ENCODE assay signal across 23 cellular contexts in genomic region chr4:11843340-11843739, GRCh38.
"Had no signal": no experiment of that assay in that cellular context is flagged by ENCODE, and none has a peak within 500 bp of the region (broad histone marks: within the 10 kb centered on the region; RNA-seq: fewer than 3 reads in every experiment).

No MANE protein-coding gene starts in this region.

- H3K36me3 Mint-ChIP-seq: activated naive CD4-positive, alpha-beta T cell treated with anti-CD3 and anti-CD28 coated beads, Interleukin-2, amount 10 ng/mL, durations not matched to agents 7 days and 5 days; memory B cell; stimulated activated effector memory CD8-positive, alpha-beta T cell treated with anti-CD3 and anti-CD28 coated beads, Interleukin-12 subunit alpha, Interleukin-12 subunit beta, amount 100 ng/mL, for 72 hours had no signal

- H3K4me3 Mint-ChIP-seq: activated CD4-positive, alpha-beta memory T cell treated with anti-CD3 and anti-CD28 coated beads, Interleukin-2, amount 10 ng/mL, durations not matched to agents 7 days and 5 days; activated CD4-positive, alpha-beta T cell treated with anti-CD3 and anti-CD28 coated beads, Interleukin-2, amount 10 ng/mL, durations not matched to agents 24 days and 14 days; activated naive CD4-positive, alpha-beta T cell treated with anti-CD3 and anti-CD28 coated beads, Interleukin-2, amount 10 ng/mL, durations not matched to agents 7 days and 5 days; activated T-cell treated with anti-CD3 and anti-CD28 coated beads, Interleukin-2, amount 50 U/mL, for 72 hours; memory B cell; nephron; stimulated activated effector memory CD8-positive, alpha-beta T cell treated with anti-CD3 and anti-CD28 coated beads, Interleukin-12 subunit alpha, Interleukin-12 subunit beta, amount 100 ng/mL, for 72 hours had no signal

- ATAC-seq: activated CD4-positive, CD25-positive, alpha-beta regulatory T cell treated with anti-CD3 and anti-CD28 coated beads, Interleukin-2, amount 50 U/mL, for 24 hours; activated T-cell treated with anti-CD3 and anti-CD28 coated beads, Interleukin-2, amount 50 U/mL, for 72 hours; pancreas; right lobe of liver; stimulated activated effector memory CD8-positive, alpha-beta T cell treated with anti-CD3 and anti-CD28 coated beads, Interleukin-12 subunit alpha, Interleukin-12 subunit beta, amount 100 ng/mL, for 72 hours had no signal

- H3K36me3 ChIP-seq: colonic mucosa, pancreas, right lobe of liver, transverse colon had no signal

- FAIRE-seq: bronchial epithelial cell, keratinocyte, urothelium cell line had no signal

- H3K9me3 ChIP-seq: colonic mucosa, pancreas, right lobe of liver, transverse colon had no signal

- H3K27ac ChIP-seq: colonic mucosa, dorsolateral prefrontal cortex, epithelial cell of prostate, pancreas, right lobe of liver, skin epidermis, VCaP had no signal

- H3K27me3 Mint-ChIP-seq: activated CD4-positive, alpha-beta memory T cell treated with anti-CD3 and anti-CD28 coated beads, Interleukin-2, amount 10 ng/mL, durations not matched to agents 7 days and 5 days; activated CD4-positive, alpha-beta T cell treated with anti-CD3 and anti-CD28 coated beads, Interleukin-2, amount 10 ng/mL, durations not matched to agents 24 days and 14 days; activated naive CD4-positive, alpha-beta T cell treated with anti-CD3 and anti-CD28 coated beads, Interleukin-2, amount 10 ng/mL, durations not matched to agents 7 days and 5 days had no signal

- H3K4me1 ChIP-seq: colonic mucosa, pancreas, right lobe of liver had no signal

- DNase-seq: activated CD4-positive, alpha-beta memory T cell treated with anti-CD3 and anti-CD28 coated beads, Interleukin-2, amount 10 ng/mL, durations not matched to agents 7 days and 5 days; activated CD4-positive, alpha-beta T cell treated with anti-CD3 and anti-CD28 coated beads, Interleukin-2, amount 10 ng/mL, durations not matched to agents 24 days and 14 days; activated effector memory CD4-positive, alpha-beta T cell treated with Interleukin-2 at 50 U/mL for 16 hours; activated naive CD4-positive, alpha-beta T cell treated with anti-CD3 and anti-CD28 coated beads, Interleukin-2, amount 10 ng/mL, durations not matched to agents 7 days and 5 days; activated T-cell treated with anti-CD3 and anti-CD28 coated beads, Interleukin-2, amount 50 U/mL, for 72 hours; amygdala; colonic mucosa; dorsolateral prefrontal cortex; left colon; pancreas; right lobe of liver; stimulated activated CD4-positive, alpha-beta T cell treated with anti-CD3 and anti-CD28 coated beads, Interleukin-1b, Interleukin-23, amount 100 ng/mL, for 48 hours; transverse colon had no signal

- H3K4me1 Mint-ChIP-seq: activated CD4-positive, alpha-beta memory T cell treated with anti-CD3 and anti-CD28 coated beads, Interleukin-2, amount 10 ng/mL, durations not matched to agents 7 days and 5 days; activated CD4-positive, alpha-beta T cell treated with anti-CD3 and anti-CD28 coated beads, Interleukin-2, amount 10 ng/mL, durations not matched to agents 24 days and 14 days; activated naive CD4-positive, alpha-beta T cell treated with anti-CD3 and anti-CD28 coated beads, Interleukin-2, amount 10 ng/mL, durations not matched to agents 7 days and 5 days; stimulated activated effector memory CD8-positive, alpha-beta T cell treated with anti-CD3 and anti-CD28 coated beads, Interleukin-12 subunit alpha, Interleukin-12 subunit beta, amount 100 ng/mL, for 72 hours had no signal

- H3K4me3 ChIP-seq: colonic mucosa, dorsolateral prefrontal cortex, pancreas, right lobe of liver, skin epidermis, transverse colon had no signal

- H3K9me3 Mint-ChIP-seq: activated CD4-positive, alpha-beta T cell treated with anti-CD3 and anti-CD28 coated beads, Interleukin-2, amount 10 ng/mL, durations not matched to agents 24 days and 14 days; activated naive CD4-positive, alpha-beta T cell treated with anti-CD3 and anti-CD28 coated beads, Interleukin-2, amount 10 ng/mL, durations not matched to agents 7 days and 5 days; activated T-cell treated with anti-CD3 and anti-CD28 coated beads, Interleukin-2, amount 50 U/mL, for 72 hours; nephron had no signal

- H3K27me3 ChIP-seq: colonic mucosa, dorsolateral prefrontal cortex, pancreas, right lobe of liver, transverse colon had no signal

- H3K27ac Mint-ChIP-seq: activated CD4-positive, alpha-beta memory T cell treated with anti-CD3 and anti-CD28 coated beads, Interleukin-2, amount 10 ng/mL, durations not matched to agents 7 days and 5 days; activated CD4-positive, alpha-beta T cell treated with anti-CD3 and anti-CD28 coated beads, Interleukin-2, amount 10 ng/mL, durations not matched to agents 24 days and 14 days; activated naive CD4-positive, alpha-beta T cell treated with anti-CD3 and anti-CD28 coated beads, Interleukin-2, amount 10 ng/mL, durations not matched to agents 7 days and 5 days; activated T-cell treated with anti-CD3 and anti-CD28 coated beads, Interleukin-2, amount 50 U/mL, for 72 hours; memory B cell; nephron; stimulated activated effector memory CD8-positive, alpha-beta T cell treated with anti-CD3 and anti-CD28 coated beads, Interleukin-12 subunit alpha, Interleukin-12 subunit beta, amount 100 ng/mL, for 72 hours had no signal
